10 cellular contexts compared by ENCODE assay signal in the genomic region with DNA sequence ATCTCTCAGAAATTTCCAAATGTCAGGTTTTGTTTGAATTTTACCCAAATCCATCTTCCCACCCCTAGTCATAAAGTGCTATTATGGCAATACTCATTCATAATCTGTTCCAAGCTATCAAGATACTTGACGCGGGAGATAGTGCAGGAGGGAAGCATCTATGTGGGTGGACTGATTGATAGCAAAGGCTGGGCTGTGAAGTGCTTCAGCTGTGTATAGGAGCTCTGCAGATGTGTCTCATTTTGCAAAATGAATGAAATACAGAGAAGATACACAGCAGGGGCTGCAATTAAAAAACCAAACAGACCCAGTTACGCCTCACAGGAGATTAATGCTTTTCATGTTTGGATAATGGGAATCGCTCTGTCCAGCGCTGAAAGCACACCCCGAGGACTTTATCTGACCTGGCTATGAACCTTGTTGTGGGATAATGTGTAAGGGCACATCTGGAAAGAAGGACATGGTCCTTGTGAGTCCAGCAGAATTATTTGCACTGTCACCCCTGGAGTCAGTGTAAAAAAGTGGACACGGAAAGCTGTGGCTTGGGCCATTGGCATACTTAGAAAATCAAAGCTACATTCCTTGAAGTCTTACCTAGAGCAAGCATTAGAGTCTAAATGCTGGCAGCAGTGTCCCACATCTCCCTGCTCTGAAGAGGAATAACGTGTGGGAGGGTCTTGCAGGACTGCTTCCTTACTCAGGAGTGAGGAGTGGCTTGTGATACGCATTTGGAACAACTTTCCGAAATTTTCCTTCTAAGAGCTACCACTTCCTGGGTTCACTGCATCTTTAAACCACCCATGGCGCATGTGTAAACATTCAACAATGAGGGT. TPM values are rescaled to one million over a fixed set of nuclear protein-coding genes. Genes with fewer than 3 reads are reported as not detected.
DNase-seq lines count a peak whose midpoint lies in the region; TF ChIP-seq lines count a peak whose summit lies in the region.
"Had no signal": no experiment of that assay in that cellular context is flagged by ENCODE, and none has a peak within 500 bp of the region (broad histone marks: within the 10 kb centered on the region; RNA-seq: fewer than 3 reads in every experiment).

No MANE protein-coding gene starts in this region.

- H3K27me3 Mint-ChIP-seq in neural progenitor cell (ENCODE audit: insufficient read depth, low read depth) (peaks cover 3% of the 10 kb centered on the region), CD14-positive monocyte (ENCODE audit: low read depth in 3 of 3) (peaks cover 30 to 66% (median 54%) of the 10 kb centered on the region in 3 donors)

- DNase-seq in COR-L47 (lab: John Stamatoyannopoulos, UW) (peak; percentile 4), NCI-H2227 treated with DMSO at 0.1 percent for 48 hours (lab: John Stamatoyannopoulos, UW) (peak; percentile 17), cerebellar cortex (ENCODE audit: low spot score) (peak; percentile 28), neural progenitor cell (ENCODE audit: low spot score) (no peak), AG08396 (ENCODE audit: low spot score) (no peak), CD14-positive monocyte (ENCODE audit: low spot score) (no peak), GM20000 (ENCODE audit: low spot score) (no peak)
- no peak for DNase-seq in stimulated activated CD4-positive, alpha-beta T cell treated with anti-CD3 and anti-CD28 coated beads, Interleukin-4, amount 100 ng/mL, for 24 hours
- DNase-seq: aorta had no signal

- H4K20me1 ChIP-seq in neural progenitor cell (ENCODE audit: low read depth): no peaks in the 10 kb centered on the region

- H3K36me3 Mint-ChIP-seq in neural progenitor cell: no peaks in the 10 kb centered on the region
- no peaks in the 10 kb centered on the region for H3K36me3 Mint-ChIP-seq in CD14-positive monocyte

- H3K9me3 Mint-ChIP-seq in neural progenitor cell: no peaks in the 10 kb centered on the region
- peaks cover 0 to 3% (median 0%) of the 10 kb centered on the region in 7 donors for H3K9me3 Mint-ChIP-seq in CD14-positive monocyte

- H3K4me3 ChIP-seq in neural progenitor cell: no peak overlapping the region

- no peaks in the 10 kb centered on the region for H3K79me2 ChIP-seq in neural progenitor cell (ENCODE audit: low read depth)

- no peaks in the 10 kb centered on the region for H3K9me3 ChIP-seq in neural progenitor cell (ENCODE audit: low read depth)

- no peak overlapping the region for H3K27ac ChIP-seq in neural progenitor cell

- no peak overlapping the region for H2AFZ ChIP-seq in neural progenitor cell (replicated peaks)

- no peaks in the 10 kb centered on the region for H3K27me3 ChIP-seq in neural progenitor cell

- peaks cover 40% of the 10 kb centered on the region for H3K4me1 ChIP-seq in neural progenitor cell

- H3K27ac Mint-ChIP-seq in neural progenitor cell (no peak overlapping the region), CD14-positive monocyte (no peak overlapping the region)
- H3K27ac Mint-ChIP-seq: B cell had no signal

- peaks cover 12% of the 10 kb centered on the region for H3F3A ChIP-seq in neural progenitor cell (ENCODE audit: low read depth)

- H3K4me2 ChIP-seq in neural progenitor cell: peak overlapping the region; percentile 40

- H3K4me1 Mint-ChIP-seq in neural progenitor cell (peaks cover 46% of the 10 kb centered on the region), CD14-positive monocyte (peaks cover 22% of the 10 kb centered on the region)
- H3K4me1 Mint-ChIP-seq: B cell had no signal

- intact Hi-C loops in CD14-positive monocyte (cut with micrococcal nuclease): no loop called here

- no peak overlapping the region for H3K9ac ChIP-seq in neural progenitor cell

- no peaks in the 10 kb centered on the region for H3K36me3 ChIP-seq in neural progenitor cell

- H3K4me3 Mint-ChIP-seq in neural progenitor cell: no peak overlapping the region
- H3K4me3 Mint-ChIP-seq in CD14-positive monocyte: no peak overlapping the region
- H3K4me3 Mint-ChIP-seq: B cell had no signal

- TF ChIP-seq CTCF in neural progenitor cell (IDR thresholded peaks at IDR 0.05) (no peak), CD14-positive monocyte (IDR thresholded peaks at IDR 0.05) (no peak), GM20000 (IDR thresholded peaks at IDR 0.05; ENCODE audit: extremely low read depth, missing control alignments) (no peak)

RNA-seq across cellular contexts. Expression of gene SH3RF2, which starts 2.5 kb away (rescaled TPM):
- 0.36 and 2.4 TPM in 2 replicates for total RNA-seq in neural progenitor cell (ENCODE audit: low replicate concordance)
- not detected for polyA plus RNA-seq in CD14-positive monocyte
- total RNA-seq: B cell had no signal

Comparison
In these comparisons a context has a peak if more than half of its experiments do, and no peak if none do; other contexts are left out.
1. DNase-seq: peak in COR-L47 (single experiment), NCI-H2227 treated with DMSO at 0.1 percent for 48 hours (single experiment) and cerebellar cortex (single experiment); none in neural progenitor cell (single experiment), AG08396 (single experiment), CD14-positive monocyte (single experiment), stimulated activated CD4-positive, alpha-beta T cell treated with anti-CD3 and anti-CD28 coated beads, Interleukin-4, amount 100 ng/mL, for 24 hours (single experiment) and GM20000 (single experiment).